1 cellular context compared by ENCODE assay signal in the genomic region with DNA sequence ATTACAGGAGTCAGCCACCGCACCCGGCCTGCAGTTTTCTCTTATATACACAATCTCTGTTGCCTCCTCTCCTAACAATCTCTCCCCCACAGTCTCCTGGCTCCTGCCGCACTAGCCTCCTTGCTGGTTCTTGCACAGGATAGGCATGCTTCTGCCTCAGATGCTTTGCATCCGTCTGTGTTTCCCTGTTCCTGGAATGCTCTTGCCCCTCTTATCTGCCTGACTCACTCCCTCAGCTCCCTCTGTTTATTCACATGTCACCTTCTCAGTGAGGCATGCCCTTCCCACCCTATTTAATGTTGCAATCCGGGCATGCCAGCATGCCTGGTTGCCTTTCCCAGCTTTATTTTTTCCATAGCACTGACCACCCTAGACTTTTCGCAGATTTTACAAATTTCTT.
TF ChIP-seq lines count a peak whose summit lies in the region.

No MANE protein-coding gene starts in this region.

TF ChIP-seq in endothelial cell of umbilical vein, 7 proteins besides CTCF, POLR2A, EP300 and RAD21:
- TF ChIP-seq JUN (IDR thresholded peaks at IDR 0.05; ENCODE audit: borderline replicate concordance, insufficient read depth, insufficient read length, low read depth) (no peak), POLR2AphosphoS5 (IDR thresholded peaks at IDR 0.05; ENCODE audit: insufficient read depth, low read depth, low read length) (no peak), MYC (IDR thresholded peaks at IDR 0.05; ENCODE audit: low read depth, low read length) (no peak), FOS (IDR thresholded peaks at IDR 0.05; ENCODE audit: borderline replicate concordance, insufficient read depth, low read length) (no peak), GATA2 (IDR thresholded peaks at IDR 0.05; ENCODE audit: insufficient read depth, insufficient read length, low read depth, low read length) (no peak), EZH2 (IDR thresholded peaks at IDR 0.05; ENCODE audit: borderline replicate concordance, low read depth, low read length, severe bottlenecking) (no peak)
- TF ChIP-seq, protein P1, sequence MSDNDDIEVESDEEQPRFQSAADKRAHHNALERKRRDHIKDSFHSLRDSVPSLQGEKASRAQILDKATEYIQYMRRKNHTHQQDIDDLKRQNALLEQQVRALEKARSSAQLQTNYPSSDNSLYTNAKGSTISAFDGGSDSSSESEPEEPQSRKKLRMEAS (IDR thresholded peaks at IDR 0.05; ENCODE audit: insufficient read depth, insufficient read length) = no peak
